Comparison of ENCODE assay signal across 20 cellular contexts in genomic region chr6:48567016-48567415, GRCh38.
DNase-seq lines count a peak whose midpoint lies in the region; ATAC-seq and TF ChIP-seq lines count a peak whose summit lies in the region.
"Had no signal": no experiment of that assay in that cellular context is flagged by ENCODE, and none has a peak within 500 bp of the region (broad histone marks: within the 10 kb centered on the region; RNA-seq: fewer than 3 reads in every experiment).

No MANE protein-coding gene starts in this region.

- H3K4me2 ChIP-seq in Loucy (ENCODE audit: low read depth, low read length, poor library complexity, severe bottlenecking) = peak overlapping the region; percentile 3
- H3K4me2 ChIP-seq in mammary epithelial cell (ENCODE audit: insufficient read depth, low read depth, low read length) = peak overlapping the region; percentile 25

- H3F3A ChIP-seq in Loucy (ENCODE audit: low read depth) = no peaks in the 10 kb centered on the region

- H3K27me3 ChIP-seq in Loucy (ENCODE audit: insufficient read depth, low read length, poor library complexity, severe bottlenecking) = no peaks in the 10 kb centered on the region
- peaks cover 26% of the 10 kb centered on the region for H3K27me3 ChIP-seq in mammary epithelial cell (ENCODE audit: insufficient read depth, low read length)
- H3K27me3 ChIP-seq in kidney epithelial cell (ENCODE audit: control insufficient read depth, insufficient read depth, low read length) = no peaks in the 10 kb centered on the region
- H3K27me3 ChIP-seq: ovary had no signal

- H3K27ac ChIP-seq in mammary epithelial cell (ENCODE audit: insufficient read depth, low read depth, low read length) = peak overlapping the region; percentile 11
- H3K27ac ChIP-seq: ovary, skin epidermis had no signal

- no peak overlapping the region for H3K4me3 Mint-ChIP-seq in nephron progenitor cell
- H3K4me3 Mint-ChIP-seq: activated CD8-positive, alpha-beta T cell treated with anti-CD3 and anti-CD28 coated beads for 36 hours; activated naive CD8-positive, alpha-beta T cell; activated T-cell treated with anti-CD3 and anti-CD28 coated beads, Interleukin-2, amount 50 U/mL, for 72 hours; CD4-positive, CD25-positive, alpha-beta regulatory T cell had no signal

- no peaks in the 10 kb centered on the region for H3K36me3 Mint-ChIP-seq in nephron progenitor cell (ENCODE audit: low read depth)
- H3K36me3 Mint-ChIP-seq: activated naive CD8-positive, alpha-beta T cell; CD4-positive, CD25-positive, alpha-beta regulatory T cell had no signal

- dilution Hi-C loops in mammary epithelial cell (cut with HindIII; ENCODE audit: low sequenced_read_pairs) = no loop called here

- H2AFZ ChIP-seq in Loucy (ENCODE audit: low read length) = peak overlapping the region; percentile 54; the same call in 1 of the 2 replicates
- H2AFZ ChIP-seq in mammary epithelial cell (ENCODE audit: low read depth, low read length) = no peak overlapping the region

- DNase-seq in EH (ENCODE audit: low read depth) (peak; percentile 5), mammary epithelial cell (peak; percentile 84), kidney epithelial cell (ENCODE audit: low read depth) (peak; percentile 26), KBM-7 (no peak), H4 (ENCODE audit: low spot score) (no peak), nephron progenitor cell (no peak)
- DNase-seq: activated CD8-positive, alpha-beta T cell treated with anti-CD3 and anti-CD28 coated beads for 36 hours; activated T-cell treated with anti-CD3 and anti-CD28 coated beads, Interleukin-2, amount 50 U/mL, for 72 hours; CD4-positive, CD25-positive, alpha-beta regulatory T cell; cerebellar nuclear complex; DND-41; NCI-H1105 treated with DMSO at 0.1 percent for 48 hours; NCI-H526 treated with DMSO at 0.1 percent for 48 hours; ovary; stimulated activated CD4-positive, alpha-beta T cell treated with anti-CD3 and anti-CD28 coated beads, Interleukin-4, amount 100 ng/mL, for 1 hour; substantia nigra had no signal

- no peaks in the 10 kb centered on the region for H3K79me2 ChIP-seq in Loucy (ENCODE audit: insufficient read depth, low read length)
- H3K79me2 ChIP-seq in mammary epithelial cell (ENCODE audit: insufficient read depth, low read length) = no peaks in the 10 kb centered on the region

- no peak for TF ChIP-seq CTCF in Loucy (conservative IDR thresholded peaks at IDR 0.05; ENCODE audit: low read length)
- no peak for TF ChIP-seq CTCF in mammary epithelial cell (conservative IDR thresholded peaks at IDR 0.05 in 1 of 2, IDR thresholded peaks at IDR 0.05 in 1 of 2; ENCODE audit: extremely low read depth in 1 of 2, insufficient read depth in 1 of 2, low read depth in 1 of 2, low read length in 2 of 2)
- no peak for TF ChIP-seq CTCF in kidney epithelial cell (IDR thresholded peaks at IDR 0.05; ENCODE audit: insufficient read depth, low read length, poor library complexity, severe bottlenecking)
- no peak for TF ChIP-seq CTCF in nephron progenitor cell (IDR thresholded peaks at IDR 0.05)

- CTCF ChIA-PET in mammary epithelial cell (lab: Charles Lee; ENCODE audit: low non-redundant PET) = no interaction called here

- BruUV-seq in mammary epithelial cell (replicated peaks; lab: Mats Ljungman, UMichigan) = no TSS peak

- H3K4me3 ChIP-seq in Loucy (ENCODE audit: low read length, poor library complexity, severe bottlenecking) (no peak overlapping the region), mammary epithelial cell (replicated peaks in 1 of 3; ENCODE audit: insufficient read depth in 1 of 3, low read depth in 2 of 3, low read length in 3 of 3) (no peak overlapping the region), kidney epithelial cell (ENCODE audit: low read depth, low read length) (no peak overlapping the region)
- H3K4me3 ChIP-seq: ovary, skin epidermis had no signal

- H3K9me3 ChIP-seq in Loucy (ENCODE audit: insufficient read depth, low read depth, low read length) = no peaks in the 10 kb centered on the region
- peaks cover 4% of the 10 kb centered on the region for H3K9me3 ChIP-seq in mammary epithelial cell (replicated peaks; ENCODE audit: insufficient read depth, low read length)
- H3K9me3 ChIP-seq: ovary had no signal

- no peaks in the 10 kb centered on the region for H3K27me3 Mint-ChIP-seq in nephron progenitor cell (ENCODE audit: low read depth, poor library complexity)
- H3K27me3 Mint-ChIP-seq: activated CD8-positive, alpha-beta T cell treated with anti-CD3 and anti-CD28 coated beads for 36 hours; activated naive CD8-positive, alpha-beta T cell; CD4-positive, CD25-positive, alpha-beta regulatory T cell had no signal

- no peak overlapping the region for H3K27ac Mint-ChIP-seq in nephron progenitor cell
- H3K27ac Mint-ChIP-seq: activated CD8-positive, alpha-beta T cell treated with anti-CD3 and anti-CD28 coated beads for 36 hours; activated naive CD8-positive, alpha-beta T cell; activated T-cell treated with anti-CD3 and anti-CD28 coated beads, Interleukin-2, amount 50 U/mL, for 72 hours; CD4-positive, CD25-positive, alpha-beta regulatory T cell had no signal

- intact Hi-C loops in mammary epithelial cell (cut with micrococcal nuclease) = no loop called here

- H3K4me1 ChIP-seq in Loucy (ENCODE audit: insufficient read depth, low read length, poor library complexity, severe bottlenecking) (peaks cover 27% of the 10 kb centered on the region), mammary epithelial cell (ENCODE audit: insufficient read depth, low read length) (peaks cover 7% of the 10 kb centered on the region)

- H3K9ac ChIP-seq in Loucy (ENCODE audit: low read depth, low read length, poor library complexity, severe bottlenecking) = no peak overlapping the region
- no peak overlapping the region for H3K9ac ChIP-seq in mammary epithelial cell (ENCODE audit: insufficient read depth, low read length)

- H3K36me3 ChIP-seq in Loucy (ENCODE audit: insufficient read depth, low read length) (no peaks in the 10 kb centered on the region), mammary epithelial cell (ENCODE audit: insufficient read depth, low read length) (no peaks in the 10 kb centered on the region), kidney epithelial cell (ENCODE audit: control insufficient read depth, insufficient read depth, low read length) (no peaks in the 10 kb centered on the region)
- H3K36me3 ChIP-seq: ovary had no signal

- no peaks in the 10 kb centered on the region for H3K9me2 ChIP-seq in Loucy (replicated peaks; ENCODE audit: low read depth, low read length)

- in situ Hi-C loops in mammary epithelial cell (cut with MboI; ENCODE audit: low sequenced_read_pairs in 2 of 2) = no loop called here
- in situ Hi-C loops in KBM-7 (cut with MboI; ENCODE audit: low pct_unique_long_range_greater_than_20kb, low sequenced_read_pairs) = no loop called here

- H3K9me3 Mint-ChIP-seq in nephron progenitor cell = no peaks in the 10 kb centered on the region

- H4K20me1 ChIP-seq in Loucy (ENCODE audit: insufficient read depth, low read length, poor library complexity, severe bottlenecking) (no peaks in the 10 kb centered on the region), mammary epithelial cell (ENCODE audit: insufficient read depth, low read length) (no peaks in the 10 kb centered on the region)

- no peaks in the 10 kb centered on the region for H3K4me1 Mint-ChIP-seq in nephron progenitor cell

- ATAC-seq in HG02870 (IDR thresholded peaks at IDR 0.05; ENCODE audit: unreplicated experiment) = no peak
- ATAC-seq: activated CD8-positive, alpha-beta T cell treated with anti-CD3 and anti-CD28 coated beads for 36 hours; activated T-cell treated with anti-CD3 and anti-CD28 coated beads, Interleukin-2, amount 50 U/mL, for 72 hours had no signal

Comparison
In these comparisons a context has a peak if more than half of its experiments do, and no peak if none do; other contexts are left out.
1. DNase-seq: peak in EH (single experiment), mammary epithelial cell (single experiment) and kidney epithelial cell (single experiment); none in KBM-7 (single experiment), H4 (single experiment) and nephron progenitor cell (single experiment).